In genomic region chr16:8241408-8241807, GRCh38 we compare ENCODE assay signal across 26 cellular contexts.
"Had no signal": no experiment of that assay in that cellular context is flagged by ENCODE, and none has a peak within 500 bp of the region (broad histone marks: within the 10 kb centered on the region; RNA-seq: fewer than 3 reads in every experiment).

No MANE protein-coding gene starts in this region.

- H3K4me3 Mint-ChIP-seq: activated CD4-positive, alpha-beta memory T cell treated with anti-CD3 and anti-CD28 coated beads for 36 hours; activated CD4-positive, alpha-beta T cell treated with anti-CD3 and anti-CD28 coated beads for 36 hours; activated CD4-positive, alpha-beta T cell treated with anti-CD3 and anti-CD28 coated beads, Interleukin-2, amount 10 ng/mL, durations not matched to agents 24 days and 14 days; activated naive CD4-positive, alpha-beta T cell treated with anti-CD3 and anti-CD28 coated beads, Interleukin-2, amount 10 ng/mL, durations not matched to agents 7 days and 5 days; activated naive CD8-positive, alpha-beta T cell treated with anti-CD3 and anti-CD28 coated beads, Interleukin-2, amount 10 ng/mL, durations not matched to agents 7 days and 5 days; activated T-cell treated with anti-CD3 and anti-CD28 coated beads, Interleukin-2, amount 50 U/mL, for 24 hours; activated T-cell treated with anti-CD3 and anti-CD28 coated beads, Interleukin-2, amount 50 U/mL, for 72 hours; brain; central memory CD8-positive, alpha-beta T cell; effector memory CD8-positive, alpha-beta T cell had no signal

- H3K27me3 ChIP-seq: ascending aorta, esophagus squamous epithelium had no signal

- H3K27me3 Mint-ChIP-seq: activated CD4-positive, alpha-beta memory T cell treated with anti-CD3 and anti-CD28 coated beads for 36 hours; activated CD4-positive, alpha-beta T cell treated with anti-CD3 and anti-CD28 coated beads for 36 hours; activated CD4-positive, alpha-beta T cell treated with anti-CD3 and anti-CD28 coated beads, Interleukin-2, amount 10 ng/mL, durations not matched to agents 24 days and 14 days; activated naive CD4-positive, alpha-beta T cell treated with anti-CD3 and anti-CD28 coated beads, Interleukin-2, amount 10 ng/mL, durations not matched to agents 7 days and 5 days; activated naive CD8-positive, alpha-beta T cell treated with anti-CD3 and anti-CD28 coated beads, Interleukin-2, amount 10 ng/mL, durations not matched to agents 7 days and 5 days; activated T-cell treated with anti-CD3 and anti-CD28 coated beads, Interleukin-2, amount 50 U/mL, for 24 hours; brain; central memory CD8-positive, alpha-beta T cell; effector memory CD8-positive, alpha-beta T cell had no signal

- H3K9me3 ChIP-seq: ascending aorta, esophagus squamous epithelium, gastroesophageal sphincter had no signal

- H3K4me1 Mint-ChIP-seq: activated CD4-positive, alpha-beta T cell treated with anti-CD3 and anti-CD28 coated beads for 36 hours; activated CD4-positive, alpha-beta T cell treated with anti-CD3 and anti-CD28 coated beads, Interleukin-2, amount 10 ng/mL, durations not matched to agents 24 days and 14 days; activated naive CD4-positive, alpha-beta T cell treated with anti-CD3 and anti-CD28 coated beads, Interleukin-2, amount 10 ng/mL, durations not matched to agents 7 days and 5 days; activated naive CD8-positive, alpha-beta T cell treated with anti-CD3 and anti-CD28 coated beads, Interleukin-2, amount 10 ng/mL, durations not matched to agents 7 days and 5 days; brain; central memory CD8-positive, alpha-beta T cell had no signal

- H3K36me3 ChIP-seq: ascending aorta, esophagus squamous epithelium, gastroesophageal sphincter had no signal

- H3K4me1 ChIP-seq: ascending aorta, esophagus squamous epithelium, gastroesophageal sphincter had no signal

- H3K4me3 ChIP-seq: ascending aorta, esophagus squamous epithelium, gastroesophageal sphincter had no signal

- DNase-seq: activated CD4-positive, alpha-beta memory T cell treated with anti-CD3 and anti-CD28 coated beads for 36 hours; activated CD4-positive, alpha-beta T cell treated with anti-CD3 and anti-CD28 coated beads for 36 hours; activated CD4-positive, alpha-beta T cell treated with anti-CD3 and anti-CD28 coated beads, Interleukin-2, amount 10 ng/mL, durations not matched to agents 24 days and 14 days; activated CD4-positive, CD25-positive, alpha-beta regulatory T cell; activated CD4-positive, CD25-positive, alpha-beta regulatory T cell treated with anti-CD3 and anti-CD28 coated beads, Interleukin-2, amount 50 U/mL, for 72 hours; activated CD8-positive, alpha-beta memory T cell treated with anti-CD3 and anti-CD28 coated beads, Interleukin-2, amount 50 U/mL, for 48 hours; activated gamma-delta T cell; activated naive CD4-positive, alpha-beta T cell; activated naive CD4-positive, alpha-beta T cell treated with anti-CD3 and anti-CD28 coated beads, Interleukin-2, amount 10 ng/mL, durations not matched to agents 7 days and 5 days; activated naive CD8-positive, alpha-beta T cell treated with anti-CD3 and anti-CD28 coated beads, Interleukin-2, amount 10 ng/mL, durations not matched to agents 7 days and 5 days; activated T-cell treated with anti-CD3 and anti-CD28 coated beads for 4 hours; activated T-cell treated with anti-CD3 and anti-CD28 coated beads, Interleukin-2, amount 50 U/mL, for 24 hours; activated T-cell treated with anti-CD3 and anti-CD28 coated beads, Interleukin-2, amount 50 U/mL, for 72 hours; cortex of kidney; dermis blood vessel endothelial cell; effector CD4-positive, alpha-beta T cell; effector memory CD8-positive, alpha-beta T cell; erythroblast; esophagus squamous epithelium; foreskin melanocyte; T-helper 2 cell had no signal

- ATAC-seq: activated CD4-positive, alpha-beta T cell treated with anti-CD3 and anti-CD28 coated beads for 36 hours; activated naive CD4-positive, alpha-beta T cell treated with anti-CD3 and anti-CD28 coated beads, Interleukin-2, amount 50 U/mL, for 72 hours; activated T-cell treated with anti-CD3 and anti-CD28 coated beads, Interleukin-2, amount 50 U/mL, for 72 hours; effector memory CD8-positive, alpha-beta T cell; gastroesophageal sphincter had no signal

- H3K27ac Mint-ChIP-seq: activated CD4-positive, alpha-beta memory T cell treated with anti-CD3 and anti-CD28 coated beads for 36 hours; activated CD4-positive, alpha-beta T cell treated with anti-CD3 and anti-CD28 coated beads for 36 hours; activated CD4-positive, alpha-beta T cell treated with anti-CD3 and anti-CD28 coated beads, Interleukin-2, amount 10 ng/mL, durations not matched to agents 24 days and 14 days; activated naive CD4-positive, alpha-beta T cell treated with anti-CD3 and anti-CD28 coated beads, Interleukin-2, amount 10 ng/mL, durations not matched to agents 7 days and 5 days; activated naive CD4-positive, alpha-beta T cell treated with anti-CD3 and anti-CD28 coated beads, Interleukin-2, amount 50 U/mL, for 72 hours; activated naive CD8-positive, alpha-beta T cell treated with anti-CD3 and anti-CD28 coated beads, Interleukin-2, amount 10 ng/mL, durations not matched to agents 7 days and 5 days; activated T-cell treated with anti-CD3 and anti-CD28 coated beads, Interleukin-2, amount 50 U/mL, for 24 hours; activated T-cell treated with anti-CD3 and anti-CD28 coated beads, Interleukin-2, amount 50 U/mL, for 72 hours; brain; effector memory CD8-positive, alpha-beta T cell had no signal

- H3K36me3 Mint-ChIP-seq: activated CD4-positive, alpha-beta memory T cell treated with anti-CD3 and anti-CD28 coated beads for 36 hours; activated naive CD4-positive, alpha-beta T cell treated with anti-CD3 and anti-CD28 coated beads, Interleukin-2, amount 10 ng/mL, durations not matched to agents 7 days and 5 days; activated naive CD8-positive, alpha-beta T cell treated with anti-CD3 and anti-CD28 coated beads, Interleukin-2, amount 10 ng/mL, durations not matched to agents 7 days and 5 days; brain had no signal

- H3K27ac ChIP-seq: ascending aorta, esophagus squamous epithelium, gastroesophageal sphincter had no signal
